ENCODE assay signal across 1 cellular context in the genomic region with DNA sequence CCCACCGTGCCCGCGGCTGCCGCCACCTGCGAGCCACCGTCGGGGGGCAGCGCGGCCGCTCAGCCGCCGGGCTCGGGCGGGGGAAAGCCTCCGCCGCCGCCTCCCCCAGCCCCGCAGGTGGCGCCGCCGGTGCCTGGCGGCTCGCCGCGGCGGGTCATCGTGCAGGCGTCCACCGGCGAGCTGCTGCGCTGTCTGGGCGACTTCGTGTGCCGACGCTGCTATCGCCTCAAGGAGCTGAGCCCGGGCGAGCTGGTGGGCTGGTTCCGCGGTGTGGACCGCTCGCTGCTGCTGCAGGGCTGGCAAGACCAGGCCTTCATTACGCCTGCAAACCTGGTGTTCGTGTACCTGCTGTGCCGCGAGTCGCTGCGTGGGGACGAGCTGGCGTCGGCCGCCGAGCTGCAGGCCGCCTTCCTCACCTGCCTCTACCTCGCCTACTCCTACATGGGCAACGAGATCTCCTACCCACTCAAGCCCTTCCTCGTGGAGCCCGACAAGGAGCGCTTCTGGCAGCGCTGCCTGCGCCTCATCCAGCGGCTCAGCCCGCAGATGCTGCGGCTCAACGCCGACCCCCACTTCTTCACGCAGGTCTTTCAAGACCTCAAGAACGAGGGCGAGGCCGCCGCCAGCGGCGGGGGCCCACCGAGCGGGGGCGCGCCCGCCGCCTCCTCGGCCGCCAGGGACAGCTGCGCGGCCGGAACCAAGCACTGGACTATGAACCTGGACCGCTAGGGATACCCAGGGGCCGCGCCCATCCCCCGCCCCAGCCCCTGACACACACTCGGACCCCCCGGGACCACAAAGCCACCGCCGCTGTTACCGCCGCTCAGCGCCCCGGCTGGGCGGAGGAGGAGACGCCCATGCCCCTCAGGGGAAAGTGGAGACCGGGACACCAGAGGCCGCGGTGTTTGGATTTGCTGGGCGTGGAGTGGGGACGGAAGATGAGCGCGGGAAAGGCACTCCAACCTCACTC.
TF ChIP-seq lines count a peak whose summit lies in the region.

No MANE protein-coding gene starts in this region.

TF ChIP-seq in A549, 52 proteins besides CTCF, POLR2A, EP300 and RAD21:
- TF ChIP-seq RNF2 (IDR thresholded peaks at IDR 0.05; ENCODE audit: borderline replicate concordance, low read depth) (no peak), CBX8 (IDR thresholded peaks at IDR 0.05) (no peak), ZFP36 (IDR thresholded peaks at IDR 0.05; ENCODE audit: borderline replicate concordance, partially characterized antibody) (no peak), CHD4 (IDR thresholded peaks at IDR 0.05; ENCODE audit: borderline replicate concordance) (no peak), SREBF2 (IDR thresholded peaks at IDR 0.05) (no peak), FOSL2 (IDR thresholded peaks at IDR 0.05) (no peak), FOSL2 (CRISPR knock-in tag; IDR thresholded peaks at IDR 0.05) (no peak), EHF (CRISPR knock-in tag; IDR thresholded peaks at IDR 0.05) (no peak), NR3C1 (IDR thresholded peaks at IDR 0.05) (no peak), ZNF302 (CRISPR knock-in tag; IDR thresholded peaks at IDR 0.05) (no peak), GATA3 (IDR thresholded peaks at IDR 0.05; ENCODE audit: borderline replicate concordance) (no peak), PHF8 (IDR thresholded peaks at IDR 0.05; ENCODE audit: borderline replicate concordance, low read depth) (no peak), POLR2AphosphoS2 (conservative IDR thresholded peaks at IDR 0.05; ENCODE audit: low read length) (no peak), CHD2 (IDR thresholded peaks at IDR 0.05; ENCODE audit: low read length, partially characterized antibody) (no peak), RCOR1 (IDR thresholded peaks at IDR 0.05; ENCODE audit: low read depth, low read length) (no peak), HOXB13 (CRISPR knock-in tag; IDR thresholded peaks at IDR 0.05; ENCODE audit: low read depth) (no peak)
- TF ChIP-seq, protein P1, sequence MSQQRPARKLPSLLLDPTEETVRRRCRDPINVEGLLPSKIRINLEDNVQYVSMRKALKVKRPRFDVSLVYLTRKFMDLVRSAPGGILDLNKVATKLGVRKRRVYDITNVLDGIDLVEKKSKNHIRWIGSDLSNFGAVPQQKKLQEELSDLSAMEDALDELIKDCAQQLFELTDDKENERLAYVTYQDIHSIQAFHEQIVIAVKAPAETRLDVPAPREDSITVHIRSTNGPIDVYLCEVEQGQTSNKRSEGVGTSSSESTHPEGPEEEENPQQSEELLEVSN (IDR thresholded peaks at IDR 0.05; ENCODE audit: borderline replicate concordance, low read depth) = no peak
- TF ChIP-seq, protein P2, sequence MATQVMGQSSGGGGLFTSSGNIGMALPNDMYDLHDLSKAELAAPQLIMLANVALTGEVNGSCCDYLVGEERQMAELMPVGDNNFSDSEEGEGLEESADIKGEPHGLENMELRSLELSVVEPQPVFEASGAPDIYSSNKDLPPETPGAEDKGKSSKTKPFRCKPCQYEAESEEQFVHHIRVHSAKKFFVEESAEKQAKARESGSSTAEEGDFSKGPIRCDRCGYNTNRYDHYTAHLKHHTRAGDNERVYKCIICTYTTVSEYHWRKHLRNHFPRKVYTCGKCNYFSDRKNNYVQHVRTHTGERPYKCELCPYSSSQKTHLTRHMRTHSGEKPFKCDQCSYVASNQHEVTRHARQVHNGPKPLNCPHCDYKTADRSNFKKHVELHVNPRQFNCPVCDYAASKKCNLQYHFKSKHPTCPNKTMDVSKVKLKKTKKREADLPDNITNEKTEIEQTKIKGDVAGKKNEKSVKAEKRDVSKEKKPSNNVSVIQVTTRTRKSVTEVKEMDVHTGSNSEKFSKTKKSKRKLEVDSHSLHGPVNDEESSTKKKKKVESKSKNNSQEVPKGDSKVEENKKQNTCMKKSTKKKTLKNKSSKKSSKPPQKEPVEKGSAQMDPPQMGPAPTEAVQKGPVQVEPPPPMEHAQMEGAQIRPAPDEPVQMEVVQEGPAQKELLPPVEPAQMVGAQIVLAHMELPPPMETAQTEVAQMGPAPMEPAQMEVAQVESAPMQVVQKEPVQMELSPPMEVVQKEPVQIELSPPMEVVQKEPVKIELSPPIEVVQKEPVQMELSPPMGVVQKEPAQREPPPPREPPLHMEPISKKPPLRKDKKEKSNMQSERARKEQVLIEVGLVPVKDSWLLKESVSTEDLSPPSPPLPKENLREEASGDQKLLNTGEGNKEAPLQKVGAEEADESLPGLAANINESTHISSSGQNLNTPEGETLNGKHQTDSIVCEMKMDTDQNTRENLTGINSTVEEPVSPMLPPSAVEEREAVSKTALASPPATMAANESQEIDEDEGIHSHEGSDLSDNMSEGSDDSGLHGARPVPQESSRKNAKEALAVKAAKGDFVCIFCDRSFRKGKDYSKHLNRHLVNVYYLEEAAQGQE (IDR thresholded peaks at IDR 0.05) = no peak
- TF ChIP-seq, protein P3, sequence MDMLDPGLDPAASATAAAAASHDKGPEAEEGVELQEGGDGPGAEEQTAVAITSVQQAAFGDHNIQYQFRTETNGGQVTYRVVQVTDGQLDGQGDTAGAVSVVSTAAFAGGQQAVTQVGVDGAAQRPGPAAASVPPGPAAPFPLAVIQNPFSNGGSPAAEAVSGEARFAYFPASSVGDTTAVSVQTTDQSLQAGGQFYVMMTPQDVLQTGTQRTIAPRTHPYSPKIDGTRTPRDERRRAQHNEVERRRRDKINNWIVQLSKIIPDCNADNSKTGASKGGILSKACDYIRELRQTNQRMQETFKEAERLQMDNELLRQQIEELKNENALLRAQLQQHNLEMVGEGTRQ (IDR thresholded peaks at IDR 0.05) = no peak
- TF ChIP-seq, protein P4, sequence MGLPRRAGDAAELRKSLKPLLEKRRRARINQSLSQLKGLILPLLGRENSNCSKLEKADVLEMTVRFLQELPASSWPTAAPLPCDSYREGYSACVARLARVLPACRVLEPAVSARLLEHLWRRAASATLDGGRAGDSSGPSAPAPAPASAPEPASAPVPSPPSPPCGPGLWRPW (IDR thresholded peaks at IDR 0.05) = no peak
- TF ChIP-seq, protein P5, sequence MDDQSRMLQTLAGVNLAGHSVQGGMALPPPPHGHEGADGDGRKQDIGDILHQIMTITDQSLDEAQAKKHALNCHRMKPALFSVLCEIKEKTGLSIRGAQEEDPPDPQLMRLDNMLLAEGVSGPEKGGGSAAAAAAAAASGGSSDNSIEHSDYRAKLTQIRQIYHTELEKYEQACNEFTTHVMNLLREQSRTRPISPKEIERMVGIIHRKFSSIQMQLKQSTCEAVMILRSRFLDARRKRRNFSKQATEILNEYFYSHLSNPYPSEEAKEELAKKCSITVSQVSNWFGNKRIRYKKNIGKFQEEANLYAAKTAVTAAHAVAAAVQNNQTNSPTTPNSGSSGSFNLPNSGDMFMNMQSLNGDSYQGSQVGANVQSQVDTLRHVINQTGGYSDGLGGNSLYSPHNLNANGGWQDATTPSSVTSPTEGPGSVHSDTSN (IDR thresholded peaks at IDR 0.05) = no peak
